In the genomic region with DNA sequence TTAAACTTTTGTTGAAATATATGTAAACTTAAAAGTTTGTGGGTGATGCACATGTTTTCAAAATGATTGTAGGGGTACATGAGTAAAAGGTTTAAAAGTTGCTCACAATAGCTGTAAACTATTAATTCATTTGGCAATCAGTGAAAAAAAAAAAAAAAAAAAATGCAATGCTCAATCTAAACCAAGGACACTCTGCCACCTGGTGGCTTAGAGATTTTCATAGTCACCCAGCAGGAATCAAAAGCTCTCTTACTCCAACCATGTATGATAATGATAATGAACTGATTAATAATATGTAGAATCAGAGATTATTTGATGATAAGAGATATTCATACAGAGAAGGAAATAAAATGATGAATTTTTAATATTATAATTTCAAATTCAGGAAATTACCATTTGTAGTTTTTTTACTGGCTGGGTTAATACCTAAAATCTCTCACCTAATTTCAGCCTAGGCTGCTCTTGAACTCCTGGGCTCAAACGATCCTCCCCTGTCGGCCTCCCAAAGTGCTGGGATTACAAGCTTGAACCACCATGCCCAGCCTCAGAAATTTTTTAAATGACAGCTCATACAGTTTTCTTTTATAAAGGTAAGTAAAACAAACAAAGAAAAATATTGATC, we compare ENCODE assay signal across 9 cellular contexts. TPM values are rescaled to one million over a fixed set of nuclear protein-coding genes. Genes with fewer than 3 reads are reported as not detected.
DNase-seq lines count a peak whose midpoint lies in the region; ATAC-seq and TF ChIP-seq lines count a peak whose summit lies in the region.
"Had no signal": no experiment of that assay in that cellular context is flagged by ENCODE, and none has a peak within 500 bp of the region (broad histone marks: within the 10 kb centered on the region; RNA-seq: fewer than 3 reads in every experiment).

No MANE protein-coding gene starts in this region.

- TF ChIP-seq CTCF in AG10803 (conservative IDR thresholded peaks at IDR 0.05; ENCODE audit: low read length) (peak; percentile 70), GM10266 (IDR thresholded peaks at IDR 0.05; ENCODE audit: control insufficient read depth, insufficient read depth, low read depth, missing control alignments) (peak; percentile 53), lower lobe of right lung (IDR thresholded peaks at IDR 0.05) (peak; percentile 57)

- no peaks in the 10 kb centered on the region for H3K4me1 Mint-ChIP-seq in activated naive CD8-positive, alpha-beta T cell treated with anti-CD3 and anti-CD28 coated beads for 36 hours

- peaks cover 12% of the 10 kb centered on the region for H3K27me3 ChIP-seq in lower lobe of right lung (ENCODE audit: low read depth)

- ATAC-seq in lower lobe of right lung, result peak in 1 of 2 donors; percentile 59
- no peak for ATAC-seq in esophagus mucosa
- ATAC-seq in GM19328 (IDR thresholded peaks at IDR 0.05; ENCODE audit: unreplicated experiment), result no peak

- no peak overlapping the region for H3K27ac Mint-ChIP-seq in activated naive CD8-positive, alpha-beta T cell treated with anti-CD3 and anti-CD28 coated beads for 36 hours

- peaks cover 13% of the 10 kb centered on the region for H3K27me3 Mint-ChIP-seq in activated naive CD8-positive, alpha-beta T cell treated with anti-CD3 and anti-CD28 coated beads for 36 hours

- no peaks in the 10 kb centered on the region for H3K9me3 Mint-ChIP-seq in activated naive CD8-positive, alpha-beta T cell treated with anti-CD3 and anti-CD28 coated beads for 36 hours

- H3K4me3 Mint-ChIP-seq in activated naive CD8-positive, alpha-beta T cell treated with anti-CD3 and anti-CD28 coated beads for 36 hours, result no peak overlapping the region

- intact Hi-C loops in lower lobe of right lung (cut with DNase I), result no loop called here

- H3K4me1 ChIP-seq in lower lobe of right lung, result no peaks in the 10 kb centered on the region

- no peak overlapping the region for H3K4me3 ChIP-seq in AG10803 (ENCODE audit: low read length)
- H3K4me3 ChIP-seq in lower lobe of right lung, result no peak overlapping the region

- no peaks in the 10 kb centered on the region for H3K9me3 ChIP-seq in lower lobe of right lung

- no peaks in the 10 kb centered on the region for H3K36me3 ChIP-seq in lower lobe of right lung

- no peaks in the 10 kb centered on the region for H3K36me3 Mint-ChIP-seq in activated naive CD8-positive, alpha-beta T cell treated with anti-CD3 and anti-CD28 coated beads for 36 hours

- H3K27ac ChIP-seq in lower lobe of right lung, result no peak overlapping the region
- H3K27ac ChIP-seq: epithelial cell of prostate had no signal

- DNase-seq in AG10803 (ENCODE audit: low read depth) (peak; percentile 42), GM10266 (ENCODE audit: extremely low spot score) (peak; percentile 31), NCI-H446 treated with DMSO at 0.1 percent for 48 hours (lab: John Stamatoyannopoulos, UW) (peak; percentile 24), cerebellar cortex (ENCODE audit: low spot score) (peak; percentile 40), lower lobe of right lung (no peak)
- DNase-seq in activated naive CD8-positive, alpha-beta T cell treated with anti-CD3 and anti-CD28 coated beads for 36 hours, result no peak

RNA-seq across cellular contexts. Expression of gene SLC25A4, which starts 46.9 kb away (rescaled TPM):
- total RNA-seq in lower lobe of right lung (33.1 TPM), esophagus mucosa (9.1 TPM)
- 1 to 10 TPM; 7.6 to 7.8 TPM for total RNA-seq in activated naive CD8-positive, alpha-beta T cell treated with anti-CD3 and anti-CD28 coated beads for 36 hours

Comparison
In these comparisons a context has a peak if more than half of its experiments do, and no peak if none do; other contexts are left out.
1. DNase-seq: peak in AG10803 (single experiment), GM10266 (single experiment), NCI-H446 treated with DMSO at 0.1 percent for 48 hours (single experiment) and cerebellar cortex (single experiment); none in lower lobe of right lung (single experiment) and activated naive CD8-positive, alpha-beta T cell treated with anti-CD3 and anti-CD28 coated beads for 36 hours (single experiment).
2. Peak in every context shown above with its lines, with median percentiles within 50 percentile points of each other: CTCF ChIP-seq.